Comparison of ENCODE assay signal across 1 cellular context in genomic region chr14:88552859-88553258, GRCh38.
TF ChIP-seq lines count a peak whose summit lies in the region.

No MANE protein-coding gene starts in this region.

TF ChIP-seq in HepG2, 621 proteins besides CTCF, POLR2A, EP300 and RAD21:
- TF ChIP-seq ZNF605 (CRISPR knock-in tag; IDR thresholded peaks at IDR 0.05) (no peak), ARID3A (IDR thresholded peaks at IDR 0.05; ENCODE audit: low read depth, low read length) (0 out of 2 replicates have a peak, but pooled peaks have one; percentile 41), BCLAF1 (IDR thresholded peaks at IDR 0.05) (no peak), ZNF570 (CRISPR knock-in tag; IDR thresholded peaks at IDR 0.05; ENCODE audit: borderline replicate concordance) (no peak), BORCS8-MEF2B (CRISPR knock-in tag; IDR thresholded peaks at IDR 0.05) (no peak), FOXA1 (IDR thresholded peaks at IDR 0.05) (0 out of 2 replicates have a peak, but pooled peaks have one; percentile 17), FOXA1 (CRISPR knock-in tag; IDR thresholded peaks at IDR 0.05) (no peak), SOX13 (IDR thresholded peaks at IDR 0.05) (no peak), SOX13 (CRISPR knock-in tag; conservative IDR thresholded peaks at IDR 0.05 in 1 of 2, IDR thresholded peaks at IDR 0.05 in 1 of 2) (peak in 1 of 2 experiments; percentile 26; a peak in 1 of 4 replicates), ZNF12 (CRISPR knock-in tag; IDR thresholded peaks at IDR 0.05) (no peak), HNF1A (IDR thresholded peaks at IDR 0.05; ENCODE audit: low read depth) (peak; percentile 52; the same call in 1 of the 2 replicates), HNF1A (CRISPR knock-in tag; IDR thresholded peaks at IDR 0.05; ENCODE audit: borderline replicate concordance) (peak; percentile 39; the same call in 1 of the 2 replicates), BCL6 (CRISPR knock-in tag; IDR thresholded peaks at IDR 0.05) (peak; percentile 72), MAFF (IDR thresholded peaks at IDR 0.05; ENCODE audit: low read depth, low read length) (0 out of 2 replicates have a peak, but pooled peaks have one; percentile 1), ETV5 (CRISPR knock-in tag; IDR thresholded peaks at IDR 0.05; ENCODE audit: borderline replicate concordance) (no peak), ZNF10 (CRISPR knock-in tag; IDR thresholded peaks at IDR 0.05; ENCODE audit: borderline replicate concordance, low read depth) (no peak)
